1 cellular context compared by ENCODE assay signal in the genomic region with DNA sequence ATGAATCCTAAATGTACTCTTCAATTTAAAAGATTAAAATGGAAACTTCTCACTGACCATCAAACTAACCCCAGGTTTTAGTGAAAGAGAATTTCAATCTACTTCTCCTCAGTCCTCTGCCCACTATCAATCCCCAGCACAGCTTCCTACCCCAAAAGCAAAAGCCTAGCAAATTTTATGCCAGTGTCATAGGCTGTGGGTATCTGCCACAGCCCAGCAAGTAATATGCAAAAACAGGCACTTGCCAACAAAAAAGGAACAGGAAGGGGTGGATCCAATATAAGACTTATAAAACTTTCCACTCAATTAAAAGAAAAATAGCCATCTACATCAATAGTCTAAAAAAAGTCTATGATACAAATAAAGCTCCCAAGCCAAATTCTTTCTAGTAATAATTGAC.
TF ChIP-seq lines count a peak whose summit lies in the region.

No MANE protein-coding gene starts in this region.

TF ChIP-seq in IMR-90, 13 proteins besides CTCF, POLR2A, EP300 and RAD21:
- TF ChIP-seq, protein P1, sequence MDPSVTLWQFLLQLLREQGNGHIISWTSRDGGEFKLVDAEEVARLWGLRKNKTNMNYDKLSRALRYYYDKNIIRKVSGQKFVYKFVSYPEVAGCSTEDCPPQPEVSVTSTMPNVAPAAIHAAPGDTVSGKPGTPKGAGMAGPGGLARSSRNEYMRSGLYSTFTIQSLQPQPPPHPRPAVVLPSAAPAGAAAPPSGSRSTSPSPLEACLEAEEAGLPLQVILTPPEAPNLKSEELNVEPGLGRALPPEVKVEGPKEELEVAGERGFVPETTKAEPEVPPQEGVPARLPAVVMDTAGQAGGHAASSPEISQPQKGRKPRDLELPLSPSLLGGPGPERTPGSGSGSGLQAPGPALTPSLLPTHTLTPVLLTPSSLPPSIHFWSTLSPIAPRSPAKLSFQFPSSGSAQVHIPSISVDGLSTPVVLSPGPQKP (IDR thresholded peaks at IDR 0.05; ENCODE audit: borderline replicate concordance, low read depth, low read length): no peak
- TF ChIP-seq MAFK (IDR thresholded peaks at IDR 0.05; ENCODE audit: low read depth, low read length) (no peak), RFX5 (IDR thresholded peaks at IDR 0.05; ENCODE audit: low read depth, low read length) (no peak), FOS (IDR thresholded peaks at IDR 0.05; ENCODE audit: low read depth, low read length) (no peak), MAZ (IDR thresholded peaks at IDR 0.05; ENCODE audit: borderline replicate concordance, low read depth, low read length) (no peak), RCOR1 (IDR thresholded peaks at IDR 0.05; ENCODE audit: insufficient replicate concordance, low read length) (no peak), USF2 (IDR thresholded peaks at IDR 0.05; ENCODE audit: low read depth, low read length) (no peak), CEBPB (IDR thresholded peaks at IDR 0.05; ENCODE audit: low read depth, low read length) (no peak), CHD1 (IDR thresholded peaks at IDR 0.05; ENCODE audit: low read depth, low read length) (no peak)
